Comparison of ENCODE assay signal across 11 cellular contexts in the genomic region with DNA sequence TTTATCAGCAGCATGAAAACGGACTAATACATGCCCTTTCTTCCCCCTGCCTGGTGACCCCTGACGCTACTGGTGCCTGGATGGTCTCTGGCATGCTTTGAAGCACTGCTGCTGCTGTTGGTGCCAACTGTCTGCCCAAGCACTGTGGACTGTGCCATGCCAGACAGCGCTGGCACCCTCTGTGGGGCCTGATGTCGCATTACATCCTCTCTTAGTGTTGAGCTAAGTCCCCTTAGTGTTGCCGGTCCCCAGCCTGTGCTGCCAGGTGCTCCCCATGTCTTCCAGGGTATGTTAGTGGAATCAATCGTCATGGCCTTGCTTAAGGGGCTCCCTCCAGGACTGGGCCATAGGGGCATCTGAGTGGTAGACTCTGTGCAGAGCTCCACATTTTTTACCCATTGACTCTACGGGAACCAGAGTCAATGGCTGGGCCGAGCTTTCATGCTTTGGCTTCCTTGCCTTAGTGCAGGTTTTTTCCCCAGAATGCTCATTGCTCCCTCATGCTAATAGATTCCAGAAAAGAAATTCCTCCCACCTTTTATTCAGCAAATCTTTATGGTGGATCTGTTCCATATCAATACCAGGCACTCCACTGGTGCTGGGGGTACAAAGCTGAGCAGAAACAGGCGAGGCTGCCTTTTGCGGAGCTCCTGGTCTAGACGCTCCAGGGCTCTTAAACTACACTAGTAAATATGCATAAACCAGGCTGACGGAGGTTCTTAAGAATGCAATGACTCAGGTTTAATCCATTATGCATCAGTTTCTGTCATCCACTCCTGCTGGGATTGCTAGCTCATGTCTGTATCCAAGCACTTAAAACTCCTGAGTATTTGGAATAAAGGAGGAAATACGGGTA. TPM values are rescaled to one million over a fixed set of nuclear protein-coding genes. Genes with fewer than 3 reads are reported as not detected.
DNase-seq lines count a peak whose midpoint lies in the region; ATAC-seq and TF ChIP-seq lines count a peak whose summit lies in the region.
"Had no signal": no experiment of that assay in that cellular context is flagged by ENCODE, and none has a peak within 500 bp of the region (broad histone marks: within the 10 kb centered on the region; RNA-seq: fewer than 3 reads in every experiment).

No MANE protein-coding gene starts in this region.

- in situ Hi-C loops in astrocyte of the cerebellum (cut with HindIII; ENCODE audit: low sequenced_read_pairs) = no loop called here

- no peak for TF ChIP-seq EP300 in suprapubic skin (IDR thresholded peaks at IDR 0.05)

- H3K27me3 Mint-ChIP-seq in glutamatergic neuron (ENCODE audit: unreplicated experiment) = no peaks in the 10 kb centered on the region
- no peaks in the 10 kb centered on the region for H3K27me3 Mint-ChIP-seq in stimulated activated memory B cell treated with anti-CD40 and anti-IgM and Interleukin-4, amounts not matched to agents 10 μg/mL and 1 μg/mL and 100 μg/mL, for 72 hours
- H3K27me3 Mint-ChIP-seq: activated naive CD8-positive, alpha-beta T cell treated with anti-CD3 and anti-CD28 coated beads for 36 hours had no signal

- peak overlapping the region; percentile 24 for H3K27ac ChIP-seq in suprapubic skin
- H3K27ac ChIP-seq: 22Rv1, VCaP had no signal

- TF ChIP-seq CTCF in astrocyte of the cerebellum (IDR thresholded peaks at IDR 0.05; ENCODE audit: low read depth, low read length, missing control alignments) (no peak), suprapubic skin (IDR thresholded peaks at IDR 0.05) (no peak), glutamatergic neuron (IDR thresholded peaks at IDR 0.05; ENCODE audit: partially characterized antibody, unreplicated experiment) (no peak)

- H3K4me1 ChIP-seq in suprapubic skin = peaks cover 10% of the 10 kb centered on the region

- 58% methylated on average over 11 of the region's 13 CpGs for WGBS in suprapubic skin

- H3K36me3 Mint-ChIP-seq in glutamatergic neuron (ENCODE audit: unreplicated experiment) = no peaks in the 10 kb centered on the region
- no peaks in the 10 kb centered on the region for H3K36me3 Mint-ChIP-seq in stimulated activated memory B cell treated with anti-CD40 and anti-IgM and Interleukin-4, amounts not matched to agents 10 μg/mL and 1 μg/mL and 100 μg/mL, for 72 hours
- H3K36me3 Mint-ChIP-seq: activated naive CD8-positive, alpha-beta T cell treated with anti-CD3 and anti-CD28 coated beads for 36 hours had no signal

- H3K36me3 ChIP-seq in suprapubic skin = no peaks in the 10 kb centered on the region

- H3K4me3 ChIP-seq in astrocyte of the cerebellum (ENCODE audit: low read depth, low read length) = no peak overlapping the region
- H3K4me3 ChIP-seq in suprapubic skin = no peak overlapping the region

- H3K4me1 Mint-ChIP-seq in glutamatergic neuron (ENCODE audit: low read depth, unreplicated experiment) = no peaks in the 10 kb centered on the region
- H3K4me1 Mint-ChIP-seq in stimulated activated memory B cell treated with anti-CD40 and anti-IgM and Interleukin-4, amounts not matched to agents 10 μg/mL and 1 μg/mL and 100 μg/mL, for 72 hours = no peaks in the 10 kb centered on the region

- H3K27me3 ChIP-seq in suprapubic skin = no peaks in the 10 kb centered on the region

- TF ChIP-seq POLR2A in suprapubic skin (IDR thresholded peaks at IDR 0.05) = no peak

- H3K27ac Mint-ChIP-seq in glutamatergic neuron (ENCODE audit: unreplicated experiment) = no peak overlapping the region
- no peak overlapping the region for H3K27ac Mint-ChIP-seq in stimulated activated memory B cell treated with anti-CD40 and anti-IgM and Interleukin-4, amounts not matched to agents 10 μg/mL and 1 μg/mL and 100 μg/mL, for 72 hours
- H3K27ac Mint-ChIP-seq: activated naive CD8-positive, alpha-beta T cell treated with anti-CD3 and anti-CD28 coated beads for 36 hours had no signal

- H3K4me3 Mint-ChIP-seq in glutamatergic neuron (ENCODE audit: unreplicated experiment) = no peak overlapping the region
- H3K4me3 Mint-ChIP-seq in stimulated activated memory B cell treated with anti-CD40 and anti-IgM and Interleukin-4, amounts not matched to agents 10 μg/mL and 1 μg/mL and 100 μg/mL, for 72 hours = no peak overlapping the region
- H3K4me3 Mint-ChIP-seq: activated naive CD8-positive, alpha-beta T cell treated with anti-CD3 and anti-CD28 coated beads for 36 hours had no signal

- H3K9me3 Mint-ChIP-seq in glutamatergic neuron (ENCODE audit: unreplicated experiment) = no peaks in the 10 kb centered on the region
- no peaks in the 10 kb centered on the region for H3K9me3 Mint-ChIP-seq in stimulated activated memory B cell treated with anti-CD40 and anti-IgM and Interleukin-4, amounts not matched to agents 10 μg/mL and 1 μg/mL and 100 μg/mL, for 72 hours
- H3K9me3 Mint-ChIP-seq: activated naive CD8-positive, alpha-beta T cell treated with anti-CD3 and anti-CD28 coated beads for 36 hours had no signal

- no peak for ATAC-seq in stimulated activated memory B cell treated with anti-CD40 and anti-IgM and Interleukin-4, amounts not matched to agents 10 μg/mL and 1 μg/mL and 100 μg/mL, for 72 hours

- DNase-seq in DMS53 (lab: John Stamatoyannopoulos, UW) = peak; percentile 56
- no peak for DNase-seq in DMS53 treated with DMSO at 0.1 percent for 48 hours (lab: John Stamatoyannopoulos, UW; ENCODE audit: unreplicated experiment)
- peak; percentile 96 for DNase-seq in astrocyte of the cerebellum (ENCODE audit: low read depth)
- peak; percentile 64 for DNase-seq in iPS DF 4.7 (ENCODE audit: extremely low read depth, low spot score)
- no peak for DNase-seq in suprapubic skin (ENCODE audit: low spot score in 2 of 2)
- DNase-seq in glutamatergic neuron = no peak
- no peak for DNase-seq in ecto neural progenitor cell (ENCODE audit: low spot score)
- DNase-seq: activated naive CD8-positive, alpha-beta T cell treated with anti-CD3 and anti-CD28 coated beads for 36 hours had no signal

- no peaks in the 10 kb centered on the region for H3K9me3 ChIP-seq in suprapubic skin

RNA-seq across cellular contexts. Expression of a gene that starts 21.8 kb away (rescaled TPM):
- 1 to 10 TPM; 3.3 to 9.8 (median 5.9) TPM for total RNA-seq in suprapubic skin
- total RNA-seq in glutamatergic neuron (ENCODE audit: unreplicated experiment) = 7.9 TPM

RNA-seq across cellular contexts. Expression of a gene that starts 35.3 kb away (rescaled TPM):
- total RNA-seq in suprapubic skin (under 1 TPM in 3 of 4 donors, not detected in 1; 0.11 to 0.39 (median 0.13) TPM), glutamatergic neuron (ENCODE audit: unreplicated experiment) (0.07 TPM)

Comparison
In these comparisons a context has a peak if more than half of its experiments do, and no peak if none do; other contexts are left out.
1. DNase-seq: peak in DMS53 (single experiment), astrocyte of the cerebellum (single experiment) and iPS DF 4.7 (single experiment); none in DMS53 treated with DMSO at 0.1 percent for 48 hours (single experiment), suprapubic skin (0 of 2), glutamatergic neuron (single experiment) and ecto neural progenitor cell (single experiment).